In genomic region chr13:78978381-78978998, GRCh38 we compare ENCODE assay signal across 8 cellular contexts.
DNase-seq lines count a peak whose midpoint lies in the region; ATAC-seq and TF ChIP-seq lines count a peak whose summit lies in the region.

No MANE protein-coding gene starts in this region.

- peak; percentile 69 for TF ChIP-seq CTCF in KMS-11 (conservative IDR thresholded peaks at IDR 0.05; ENCODE audit: low read depth, low read length)
- TF ChIP-seq CTCF in RWPE1 (conservative IDR thresholded peaks at IDR 0.05; ENCODE audit: low read depth) = peak; percentile 70
- peak; percentile 69 for TF ChIP-seq CTCF in lower lobe of right lung (IDR thresholded peaks at IDR 0.05)
- TF ChIP-seq CTCF in thoracic aorta (IDR thresholded peaks at IDR 0.05) = peak; percentile 36

- H2AFZ ChIP-seq in KMS-11 (ENCODE audit: low read depth) = peak overlapping the region; percentile 16; the same call in 1 of the 2 replicates

- H3K9ac ChIP-seq in KMS-11 = no peak overlapping the region

- no peaks in the 10 kb centered on the region for H3K9me3 ChIP-seq in lower lobe of right lung
- no peaks in the 10 kb centered on the region for H3K9me3 ChIP-seq in thoracic aorta

- DNase-seq in AG08395 (ENCODE audit: low spot score) (peak; percentile 57), GM04503 (ENCODE audit: low read depth) (peak; percentile 8), H7 (peak; percentile 10), RWPE1 (ENCODE audit: low spot score) (peak; percentile 37), cerebellar cortex (ENCODE audit: low spot score) (peak; percentile 77), lower lobe of right lung (no peak), thoracic aorta (ENCODE audit: low spot score) (no peak)

- peaks cover 4% of the 10 kb centered on the region for H3K4me1 ChIP-seq in KMS-11 (ENCODE audit: low read depth, poor library complexity, severe bottlenecking)
- H3K4me1 ChIP-seq in lower lobe of right lung = no peaks in the 10 kb centered on the region
- H3K4me1 ChIP-seq in thoracic aorta (ENCODE audit: control insufficient read depth in 1 of 2, low read depth in 2 of 2) = no peaks in the 10 kb centered on the region

- POLR2A ChIA-PET in RWPE1 (lab: Yijun Ruan, JAX; ENCODE audit: low non-redundant PET) = interaction anchor here (0.6 kb wide), 1 partner anchor 14 kb away, joined by 4 read pairs; no protein-coding TSS in a partner anchor

- no peaks in the 10 kb centered on the region for H3K79me2 ChIP-seq in KMS-11 (ENCODE audit: insufficient read depth, low read depth)

- H3K4me3 ChIP-seq in H7 (ENCODE audit: insufficient read depth, low read depth, low read length) (no peak overlapping the region), KMS-11 (IDR thresholded peaks at IDR 0.05; ENCODE audit: insufficient read depth, low read depth, low read length) (no peak overlapping the region), lower lobe of right lung (no peak overlapping the region), thoracic aorta (no peak overlapping the region)

- H3K36me3 ChIP-seq in H7 (replicated peaks; ENCODE audit: control insufficient read depth, insufficient read depth, low read length) (no peaks in the 10 kb centered on the region), KMS-11 (ENCODE audit: insufficient read depth) (no peaks in the 10 kb centered on the region), lower lobe of right lung (no peaks in the 10 kb centered on the region), thoracic aorta (no peaks in the 10 kb centered on the region)

- peak; percentile 79 to 82 for ATAC-seq in lower lobe of right lung
- ATAC-seq in thoracic aorta (ENCODE audit: insufficient number of reproducible peaks, low FRiP score, low read depth) = no peak

- no peak overlapping the region for H3K4me2 ChIP-seq in KMS-11

- CTCF ChIA-PET in RWPE1 (lab: Yijun Ruan, JAX) = interaction anchor here (0.6 to 1.5 kb wide), 8 partner anchors 15 to 841 kb away, joined by 3 to 8 read pairs (median 4); no protein-coding TSS in a partner anchor

- H4K20me1 ChIP-seq in KMS-11 (ENCODE audit: insufficient read depth) = no peaks in the 10 kb centered on the region

- H3K27ac ChIP-seq in KMS-11 = no peak overlapping the region
- H3K27ac ChIP-seq in RWPE1 = no peak overlapping the region
- no peak overlapping the region for H3K27ac ChIP-seq in lower lobe of right lung
- H3K27ac ChIP-seq in thoracic aorta = no peak overlapping the region

- H3K27me3 ChIP-seq in H7 (ENCODE audit: control insufficient read depth, insufficient read depth, low read length) (no peaks in the 10 kb centered on the region), KMS-11 (ENCODE audit: insufficient read depth, low read depth) (no peaks in the 10 kb centered on the region), lower lobe of right lung (ENCODE audit: low read depth) (no peaks in the 10 kb centered on the region), thoracic aorta (replicated peaks; ENCODE audit: insufficient read depth) (no peaks in the 10 kb centered on the region)

- intact Hi-C loops in lower lobe of right lung (cut with DNase I) = no loop called here

Comparison
In these comparisons a context has a peak if more than half of its experiments do, and no peak if none do; other contexts are left out.
1. DNase-seq: peak in AG08395 (single experiment), GM04503 (single experiment), H7 (single experiment), RWPE1 (single experiment) and cerebellar cortex (single experiment); none in lower lobe of right lung (single experiment) and thoracic aorta (single experiment).
2. Peak in every context shown above with its lines, with median percentiles within 50 percentile points of each other: CTCF ChIP-seq.